Comparison of ENCODE assay signal across 8 cellular contexts in the genomic region with DNA sequence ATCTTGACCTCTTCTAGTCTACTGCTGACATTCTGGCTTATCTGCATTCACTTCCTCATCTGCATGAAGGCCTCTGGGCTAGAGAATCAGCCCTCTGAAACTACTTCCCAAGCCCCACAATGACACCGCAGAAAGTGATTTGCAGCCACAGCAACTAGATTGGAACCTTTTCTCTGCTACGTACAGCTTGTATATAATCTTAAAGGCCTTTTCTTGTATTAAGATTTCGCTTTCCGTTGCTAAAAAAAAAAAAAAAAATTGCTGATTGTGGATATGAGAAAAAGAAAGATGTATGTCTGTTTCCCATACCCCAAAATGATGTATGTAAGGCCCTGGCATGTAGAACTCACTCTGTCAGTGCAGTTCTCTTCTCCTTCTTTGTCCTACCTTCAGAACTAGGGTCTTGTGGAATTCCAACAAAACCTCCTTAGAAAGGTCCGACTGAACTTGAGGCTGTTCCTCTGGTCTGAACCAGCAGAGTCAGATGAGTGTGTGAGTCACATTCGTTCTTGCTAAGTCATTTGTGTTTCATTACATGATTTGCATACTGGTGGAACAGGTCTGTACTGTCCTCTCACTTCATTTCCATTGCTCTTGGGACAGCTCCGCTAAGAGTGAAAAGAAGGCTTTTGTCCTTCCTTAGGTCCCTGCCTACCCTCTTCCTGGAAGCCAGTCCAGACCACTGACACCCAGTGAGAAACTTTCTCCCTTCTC.
DNase-seq lines count a peak whose midpoint lies in the region; ATAC-seq and TF ChIP-seq lines count a peak whose summit lies in the region.

No MANE protein-coding gene starts in this region.

- CTCF ChIA-PET in MCF 10A (lab: Yijun Ruan, JAX), result interaction anchor here (0.7 kb wide), 1 partner anchor 46 kb away, joined by 4 read pairs; no protein-coding TSS in a partner anchor

- peaks cover 58% of the 10 kb centered on the region for H3K36me3 ChIP-seq in GM23248 (ENCODE audit: low read depth)
- H3K36me3 ChIP-seq in Karpas-422 (ENCODE audit: insufficient read depth, low read length), result no peaks in the 10 kb centered on the region
- peaks cover 5 to 8% of the 10 kb centered on the region in 2 donors for H3K36me3 ChIP-seq in lung (ENCODE audit: control insufficient read depth in 2 of 2, insufficient read depth in 2 of 2, low read length in 2 of 2)

- H4K20me1 ChIP-seq in GM23248 (ENCODE audit: insufficient read depth) (no peaks in the 10 kb centered on the region), Karpas-422 (ENCODE audit: insufficient read depth, low read depth, low read length) (no peaks in the 10 kb centered on the region)

- no TSS peak for BruUV-seq in MCF 10A (replicated peaks; lab: Mats Ljungman, UMichigan)

- no peaks in the 10 kb centered on the region for H3K4me1 Mint-ChIP-seq in MCF 10A (ENCODE audit: insufficient read depth, unreplicated experiment)
- H3K4me1 Mint-ChIP-seq in endothelial cell (ENCODE audit: unreplicated experiment), result peaks cover 39% of the 10 kb centered on the region
- H3K4me1 Mint-ChIP-seq in activated CD4-positive, alpha-beta T cell treated with anti-CD3 and anti-CD28 coated beads, Interleukin-2, amount 10 ng/mL, durations not matched to agents 24 days and 14 days, result no peaks in the 10 kb centered on the region

- H3K4me2 ChIP-seq in GM23248 (ENCODE audit: unreplicated experiment) (no peak overlapping the region), Karpas-422 (ENCODE audit: low read depth, low read length, poor library complexity, severe bottlenecking) (peak overlapping the region; percentile 79)

- 61% methylated on average over 7 of the region's 7 CpGs for WGBS in GM23248 (ENCODE audit: low coverage in 1 of 2, low lambda C conversion rate in 2 of 2, missing lambda C conversion rate in 2 of 2), 2 experiments
- 37 to 52% methylated on average over 7 of the region's 7 CpGs for WGBS in lung, 2 donors

- in situ Hi-C loops in GM23248 (cut with MboI), result no loop called here

- H3K27me3 Mint-ChIP-seq in MCF 10A (ENCODE audit: insufficient read depth, unreplicated experiment), result no peaks in the 10 kb centered on the region
- no peaks in the 10 kb centered on the region for H3K27me3 Mint-ChIP-seq in endothelial cell (ENCODE audit: unreplicated experiment)
- no peaks in the 10 kb centered on the region for H3K27me3 Mint-ChIP-seq in activated CD4-positive, alpha-beta T cell treated with anti-CD3 and anti-CD28 coated beads, Interleukin-2, amount 10 ng/mL, durations not matched to agents 24 days and 14 days

- H3K9me3 Mint-ChIP-seq in MCF 10A (ENCODE audit: unreplicated experiment) (no peaks in the 10 kb centered on the region), endothelial cell (ENCODE audit: unreplicated experiment) (no peaks in the 10 kb centered on the region)
- H3K9me3 Mint-ChIP-seq in activated CD4-positive, alpha-beta T cell treated with anti-CD3 and anti-CD28 coated beads, Interleukin-2, amount 10 ng/mL, durations not matched to agents 24 days and 14 days, result no peaks in the 10 kb centered on the region

- H3K27me3 ChIP-seq in GM23248 (replicated peaks; ENCODE audit: insufficient read depth) (no peaks in the 10 kb centered on the region), Karpas-422 (ENCODE audit: low read length) (no peaks in the 10 kb centered on the region), lung (ENCODE audit: control insufficient read depth, insufficient read depth) (no peaks in the 10 kb centered on the region)

- H3K9me3 ChIP-seq in GM23248 (ENCODE audit: low read depth) (no peaks in the 10 kb centered on the region), Karpas-422 (ENCODE audit: low read length) (no peaks in the 10 kb centered on the region), lung (ENCODE audit: control insufficient read depth in 2 of 2, insufficient read depth in 1 of 2, low read length in 1 of 2) (no peaks in the 10 kb centered on the region)

- DNase-seq in GM04503 (ENCODE audit: low read depth), result peak; percentile 13
- DNase-seq in GM23248, result peak; percentile 82
- peak; percentile 90 for DNase-seq in Karpas-422
- peak; percentile 48 for DNase-seq in MCF 10A (ENCODE audit: unreplicated experiment)
- DNase-seq in lung (ENCODE audit: low spot score), result peak; percentile 61
- no peak for DNase-seq in NCI-H1436 (lab: John Stamatoyannopoulos, UW)
- DNase-seq in endothelial cell (ENCODE audit: low spot score), result no peak
- DNase-seq in activated CD4-positive, alpha-beta T cell treated with anti-CD3 and anti-CD28 coated beads, Interleukin-2, amount 10 ng/mL, durations not matched to agents 24 days and 14 days, result no peak

- H3K4me1 ChIP-seq in GM23248 (ENCODE audit: insufficient read depth), result peaks cover 15% of the 10 kb centered on the region; the same call in 1 of the 2 replicates
- H3K4me1 ChIP-seq in Karpas-422 (ENCODE audit: low read length), result peaks cover 95% of the 10 kb centered on the region
- H3K4me1 ChIP-seq in lung (ENCODE audit: control insufficient read depth in 2 of 2, insufficient read depth in 2 of 2, low read length in 2 of 2), result peaks cover 13 to 34% of the 10 kb centered on the region in 2 donors

- H3K4me3 Mint-ChIP-seq in MCF 10A (ENCODE audit: unreplicated experiment) (no peak overlapping the region), endothelial cell (ENCODE audit: unreplicated experiment) (no peak overlapping the region)
- H3K4me3 Mint-ChIP-seq in activated CD4-positive, alpha-beta T cell treated with anti-CD3 and anti-CD28 coated beads, Interleukin-2, amount 10 ng/mL, durations not matched to agents 24 days and 14 days, result no peak overlapping the region

- no peak for TF ChIP-seq CTCF in MCF 10A (IDR thresholded peaks at IDR 0.05; ENCODE audit: unreplicated experiment)
- no peak for TF ChIP-seq CTCF in lung (IDR thresholded peaks at IDR 0.05; ENCODE audit: control extremely low read depth, extremely low read depth)
- no peak for TF ChIP-seq CTCF in endothelial cell (IDR thresholded peaks at IDR 0.05; ENCODE audit: unreplicated experiment)

- H3K79me2 ChIP-seq in GM23248 (ENCODE audit: insufficient read depth) (peaks cover 3% of the 10 kb centered on the region; the same call in 1 of the 2 replicates), Karpas-422 (ENCODE audit: low read length) (peaks cover 17% of the 10 kb centered on the region)

- H3K27ac ChIP-seq in GM23248, result peak overlapping the region; percentile 61
- H3K27ac ChIP-seq in Karpas-422 (ENCODE audit: low read length), result peak overlapping the region; percentile 92
- peak overlapping the region; percentile 26 to 74 for H3K27ac ChIP-seq in lung (ENCODE audit: low read depth in 1 of 2, low read length in 1 of 2)

- peaks cover 16% of the 10 kb centered on the region for H3F3A ChIP-seq in GM23248 (ENCODE audit: insufficient read depth)

- H3K9me2 ChIP-seq in GM23248 (ENCODE audit: insufficient read depth) (no peaks in the 10 kb centered on the region), Karpas-422 (replicated peaks; ENCODE audit: insufficient read depth, low read length) (no peaks in the 10 kb centered on the region)

- ATAC-seq in lung (ENCODE audit: insufficient read depth, low FRiP score), result peak; percentile 89

- H3K27ac Mint-ChIP-seq in MCF 10A (ENCODE audit: low read depth, unreplicated experiment) (peak overlapping the region; percentile 55), endothelial cell (ENCODE audit: unreplicated experiment) (no peak overlapping the region)
- no peak overlapping the region for H3K27ac Mint-ChIP-seq in activated CD4-positive, alpha-beta T cell treated with anti-CD3 and anti-CD28 coated beads, Interleukin-2, amount 10 ng/mL, durations not matched to agents 24 days and 14 days

- H2AFZ ChIP-seq in GM23248 (no peak overlapping the region), Karpas-422 (ENCODE audit: low read length) (no peak overlapping the region; the same call in 1 of the 2 replicates)

- intact Hi-C loops in MCF 10A (cut with micrococcal nuclease), result no loop called here
- intact Hi-C loops in activated CD4-positive, alpha-beta T cell treated with anti-CD3 and anti-CD28 coated beads, Interleukin-2, amount 10 ng/mL, durations not matched to agents 24 days and 14 days (cut with micrococcal nuclease), result no loop called here

- no peak overlapping the region for H3K4me3 ChIP-seq in GM23248
- peak overlapping the region; percentile 64 for H3K4me3 ChIP-seq in Karpas-422 (ENCODE audit: low read length)
- no peak overlapping the region for H3K4me3 ChIP-seq in lung

- peak overlapping the region; percentile 45; the same call in 1 of the 2 replicates for H3K9ac ChIP-seq in GM23248
- H3K9ac ChIP-seq in Karpas-422 (ENCODE audit: low read length), result peak overlapping the region; percentile 75

- POLR2A ChIA-PET in MCF 10A (lab: Yijun Ruan, JAX), result no interaction called here

- H3K36me3 Mint-ChIP-seq in MCF 10A (ENCODE audit: insufficient read depth, unreplicated experiment) (no peaks in the 10 kb centered on the region), endothelial cell (ENCODE audit: low read depth, unreplicated experiment) (peaks cover 32% of the 10 kb centered on the region)
- no peaks in the 10 kb centered on the region for H3K36me3 Mint-ChIP-seq in activated CD4-positive, alpha-beta T cell treated with anti-CD3 and anti-CD28 coated beads, Interleukin-2, amount 10 ng/mL, durations not matched to agents 24 days and 14 days (ENCODE audit: low read depth)

Comparison
In these comparisons a context has a peak if more than half of its experiments do, and no peak if none do; other contexts are left out.
1. DNase-seq: peak in GM04503 (single experiment), GM23248 (single experiment), Karpas-422 (single experiment), MCF 10A (single experiment) and lung (single experiment); none in NCI-H1436 (single experiment), endothelial cell (single experiment) and activated CD4-positive, alpha-beta T cell treated with anti-CD3 and anti-CD28 coated beads, Interleukin-2, amount 10 ng/mL, durations not matched to agents 24 days and 14 days (single experiment).
2. Peak in every context shown above with its lines, with median percentiles within 50 percentile points of each other: H3K27ac ChIP-seq.